1 cellular context compared by ENCODE assay signal in the genomic region with DNA sequence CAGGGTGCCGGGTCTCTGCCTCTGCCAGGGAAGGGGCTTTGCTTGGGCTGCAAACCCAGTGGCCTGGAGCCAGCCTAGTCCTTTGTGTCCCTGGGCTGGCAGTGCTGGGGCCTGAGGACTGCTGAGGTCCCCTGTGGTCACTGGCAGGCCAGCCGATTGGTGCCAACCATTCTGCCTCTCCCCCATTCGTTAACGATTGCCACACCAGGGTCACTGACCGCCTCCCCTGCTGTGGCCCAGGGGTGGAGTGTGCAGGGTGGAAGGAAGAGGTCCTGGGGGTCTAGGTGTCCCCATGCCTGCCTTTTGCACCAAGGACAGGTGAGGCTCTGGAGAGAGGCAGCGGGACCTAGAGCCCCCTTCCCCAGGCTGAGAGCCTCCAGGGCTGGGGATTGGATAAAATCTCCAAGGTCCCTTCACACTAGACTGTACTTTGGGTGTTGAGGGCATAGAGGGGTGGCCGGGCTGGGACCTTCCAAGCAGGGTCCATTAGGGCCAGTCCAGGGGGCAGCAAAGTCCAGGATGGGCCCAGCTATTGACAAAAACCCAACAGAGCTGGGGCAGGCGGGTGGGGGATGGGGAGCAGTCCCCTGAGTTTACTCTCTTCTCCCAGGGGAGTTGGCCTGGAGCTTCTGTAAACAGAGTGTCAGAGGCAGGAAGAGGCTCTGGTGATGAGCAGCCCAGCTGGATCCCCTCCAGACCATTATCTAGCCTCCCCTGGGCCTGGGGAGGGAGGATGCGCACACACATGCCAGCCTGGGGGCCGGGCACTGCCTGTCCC.
TF ChIP-seq lines count a peak whose summit lies in the region.

No MANE protein-coding gene starts in this region.

TF ChIP-seq in HepG2, 621 proteins besides CTCF, POLR2A, EP300 and RAD21 (continued from another document and continues in another):
- TF ChIP-seq NFIB (CRISPR knock-in tag; IDR thresholded peaks at IDR 0.05; ENCODE audit: borderline replicate concordance) (no peak), GABPA (IDR thresholded peaks at IDR 0.05; ENCODE audit: low read depth, low read length) (no peak), GABPA (CRISPR knock-in tag; IDR thresholded peaks at IDR 0.05; ENCODE audit: low read depth) (no peak), ZMYM4 (CRISPR knock-in tag; IDR thresholded peaks at IDR 0.05) (no peak; the same call in 1 of the 2 replicates), ZNF331 (CRISPR knock-in tag; IDR thresholded peaks at IDR 0.05) (peak; percentile 29; the same call in 1 of the 2 replicates), ZBTB7B (CRISPR knock-in tag; IDR thresholded peaks at IDR 0.05) (peak; percentile 92), ZSCAN20 (CRISPR knock-in tag; IDR thresholded peaks at IDR 0.05; ENCODE audit: borderline replicate concordance) (no peak), WIZ (CRISPR knock-in tag; IDR thresholded peaks at IDR 0.05) (no peak), JARID2 (CRISPR knock-in tag; IDR thresholded peaks at IDR 0.05; ENCODE audit: insufficient replicate concordance) (no peak), ZBTB21 (CRISPR knock-in tag; IDR thresholded peaks at IDR 0.05) (no peak), ELK4 (CRISPR knock-in tag; IDR thresholded peaks at IDR 0.05; ENCODE audit: borderline replicate concordance) (no peak), HDAC6 (IDR thresholded peaks at IDR 0.05; ENCODE audit: low read depth, low read length) (no peak), AGO2 (optimal IDR thresholded peaks at IDR 0.05; ENCODE audit: low read depth, low read length) (peak; percentile 40), HNRNPK (IDR thresholded peaks at IDR 0.05; ENCODE audit: low read depth, low read length, poor library complexity, severe bottlenecking) (no peak), ZNF124 (CRISPR knock-in tag; IDR thresholded peaks at IDR 0.05) (0 out of 2 replicates have a peak, but pooled peaks have one; percentile 32), ERF (CRISPR knock-in tag; IDR thresholded peaks at IDR 0.05) (no peak), ETV5 (CRISPR knock-in tag; IDR thresholded peaks at IDR 0.05; ENCODE audit: borderline replicate concordance) (peak; percentile 52; the same call in 1 of the 2 replicates), FIP1L1 (IDR thresholded peaks at IDR 0.05; ENCODE audit: borderline replicate concordance, insufficient read depth, low read depth, low read length) (no peak), SMAD3 (CRISPR knock-in tag; IDR thresholded peaks at IDR 0.05) (no peak), ZBTB10 (CRISPR knock-in tag; IDR thresholded peaks at IDR 0.05; ENCODE audit: borderline replicate concordance) (no peak), NFKBIZ (CRISPR knock-in tag; IDR thresholded peaks at IDR 0.05) (no peak), ZNF44 (CRISPR knock-in tag; IDR thresholded peaks at IDR 0.05) (0 out of 2 replicates have a peak, but pooled peaks have one; percentile 61), MAFG (CRISPR knock-in tag; IDR thresholded peaks at IDR 0.05) (no peak), ZNF816 (CRISPR knock-in tag; IDR thresholded peaks at IDR 0.05; ENCODE audit: borderline replicate concordance) (no peak), FOSL1 (CRISPR knock-in tag; IDR thresholded peaks at IDR 0.05; ENCODE audit: borderline replicate concordance) (no peak), HDAC2 (CRISPR knock-in tag; IDR thresholded peaks at IDR 0.05) (no peak; the same call in 1 of the 2 replicates), TFDP2 (CRISPR knock-in tag; IDR thresholded peaks at IDR 0.05) (no peak), EED (CRISPR knock-in tag; IDR thresholded peaks at IDR 0.05) (no peak), SUZ12 (IDR thresholded peaks at IDR 0.05; ENCODE audit: low read depth, low read length) (no peak), ZNF746 (CRISPR knock-in tag; IDR thresholded peaks at IDR 0.05) (peak; percentile 77; the same call in 1 of the 2 replicates), NFE2 (CRISPR knock-in tag; IDR thresholded peaks at IDR 0.05) (no peak), RCOR2 (CRISPR knock-in tag; IDR thresholded peaks at IDR 0.05) (peak; percentile 55; the same call in 1 of the 2 replicates), ZFP90 (CRISPR knock-in tag; IDR thresholded peaks at IDR 0.05; ENCODE audit: borderline replicate concordance) (peak; percentile 20; the same call in 1 of the 2 replicates), FOXA1 (IDR thresholded peaks at IDR 0.05) (no peak), FOXA1 (CRISPR knock-in tag; IDR thresholded peaks at IDR 0.05) (peak; percentile 88), ZNF75D (CRISPR knock-in tag; IDR thresholded peaks at IDR 0.05; ENCODE audit: borderline replicate concordance) (no peak), ZNF672 (CRISPR knock-in tag; IDR thresholded peaks at IDR 0.05) (no peak), SNRNP70 (IDR thresholded peaks at IDR 0.05; ENCODE audit: low read depth, low read length) (no peak), THAP11 (CRISPR knock-in tag; IDR thresholded peaks at IDR 0.05) (peak; percentile 29; the same call in 1 of the 2 replicates), ZNF431 (CRISPR knock-in tag; IDR thresholded peaks at IDR 0.05; ENCODE audit: borderline replicate concordance, low read depth) (no peak)
- TF ChIP-seq, protein P1, sequence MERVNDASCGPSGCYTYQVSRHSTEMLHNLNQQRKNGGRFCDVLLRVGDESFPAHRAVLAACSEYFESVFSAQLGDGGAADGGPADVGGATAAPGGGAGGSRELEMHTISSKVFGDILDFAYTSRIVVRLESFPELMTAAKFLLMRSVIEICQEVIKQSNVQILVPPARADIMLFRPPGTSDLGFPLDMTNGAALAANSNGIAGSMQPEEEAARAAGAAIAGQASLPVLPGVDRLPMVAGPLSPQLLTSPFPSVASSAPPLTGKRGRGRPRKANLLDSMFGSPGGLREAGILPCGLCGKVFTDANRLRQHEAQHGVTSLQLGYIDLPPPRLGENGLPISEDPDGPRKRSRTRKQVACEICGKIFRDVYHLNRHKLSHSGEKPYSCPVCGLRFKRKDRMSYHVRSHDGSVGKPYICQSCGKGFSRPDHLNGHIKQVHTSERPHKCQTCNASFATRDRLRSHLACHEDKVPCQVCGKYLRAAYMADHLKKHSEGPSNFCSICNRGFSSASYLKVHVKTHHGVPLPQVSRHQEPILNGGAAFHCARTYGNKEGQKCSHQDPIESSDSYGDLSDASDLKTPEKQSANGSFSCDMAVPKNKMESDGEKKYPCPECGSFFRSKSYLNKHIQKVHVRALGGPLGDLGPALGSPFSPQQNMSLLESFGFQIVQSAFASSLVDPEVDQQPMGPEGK (CRISPR knock-in tag; IDR thresholded peaks at IDR 0.05), result peak; percentile 88
- TF ChIP-seq, protein P2, sequence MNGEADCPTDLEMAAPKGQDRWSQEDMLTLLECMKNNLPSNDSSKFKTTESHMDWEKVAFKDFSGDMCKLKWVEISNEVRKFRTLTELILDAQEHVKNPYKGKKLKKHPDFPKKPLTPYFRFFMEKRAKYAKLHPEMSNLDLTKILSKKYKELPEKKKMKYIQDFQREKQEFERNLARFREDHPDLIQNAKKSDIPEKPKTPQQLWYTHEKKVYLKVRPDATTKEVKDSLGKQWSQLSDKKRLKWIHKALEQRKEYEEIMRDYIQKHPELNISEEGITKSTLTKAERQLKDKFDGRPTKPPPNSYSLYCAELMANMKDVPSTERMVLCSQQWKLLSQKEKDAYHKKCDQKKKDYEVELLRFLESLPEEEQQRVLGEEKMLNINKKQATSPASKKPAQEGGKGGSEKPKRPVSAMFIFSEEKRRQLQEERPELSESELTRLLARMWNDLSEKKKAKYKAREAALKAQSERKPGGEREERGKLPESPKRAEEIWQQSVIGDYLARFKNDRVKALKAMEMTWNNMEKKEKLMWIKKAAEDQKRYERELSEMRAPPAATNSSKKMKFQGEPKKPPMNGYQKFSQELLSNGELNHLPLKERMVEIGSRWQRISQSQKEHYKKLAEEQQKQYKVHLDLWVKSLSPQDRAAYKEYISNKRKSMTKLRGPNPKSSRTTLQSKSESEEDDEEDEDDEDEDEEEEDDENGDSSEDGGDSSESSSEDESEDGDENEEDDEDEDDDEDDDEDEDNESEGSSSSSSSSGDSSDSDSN (CRISPR knock-in tag; IDR thresholded peaks at IDR 0.05), result peak; percentile 75
- TF ChIP-seq, protein P3, sequence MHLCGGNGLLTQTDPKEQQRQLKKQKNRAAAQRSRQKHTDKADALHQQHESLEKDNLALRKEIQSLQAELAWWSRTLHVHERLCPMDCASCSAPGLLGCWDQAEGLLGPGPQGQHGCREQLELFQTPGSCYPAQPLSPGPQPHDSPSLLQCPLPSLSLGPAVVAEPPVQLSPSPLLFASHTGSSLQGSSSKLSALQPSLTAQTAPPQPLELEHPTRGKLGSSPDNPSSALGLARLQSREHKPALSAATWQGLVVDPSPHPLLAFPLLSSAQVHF (CRISPR knock-in tag; IDR thresholded peaks at IDR 0.05), result no peak
- TF ChIP-seq, protein P4, sequence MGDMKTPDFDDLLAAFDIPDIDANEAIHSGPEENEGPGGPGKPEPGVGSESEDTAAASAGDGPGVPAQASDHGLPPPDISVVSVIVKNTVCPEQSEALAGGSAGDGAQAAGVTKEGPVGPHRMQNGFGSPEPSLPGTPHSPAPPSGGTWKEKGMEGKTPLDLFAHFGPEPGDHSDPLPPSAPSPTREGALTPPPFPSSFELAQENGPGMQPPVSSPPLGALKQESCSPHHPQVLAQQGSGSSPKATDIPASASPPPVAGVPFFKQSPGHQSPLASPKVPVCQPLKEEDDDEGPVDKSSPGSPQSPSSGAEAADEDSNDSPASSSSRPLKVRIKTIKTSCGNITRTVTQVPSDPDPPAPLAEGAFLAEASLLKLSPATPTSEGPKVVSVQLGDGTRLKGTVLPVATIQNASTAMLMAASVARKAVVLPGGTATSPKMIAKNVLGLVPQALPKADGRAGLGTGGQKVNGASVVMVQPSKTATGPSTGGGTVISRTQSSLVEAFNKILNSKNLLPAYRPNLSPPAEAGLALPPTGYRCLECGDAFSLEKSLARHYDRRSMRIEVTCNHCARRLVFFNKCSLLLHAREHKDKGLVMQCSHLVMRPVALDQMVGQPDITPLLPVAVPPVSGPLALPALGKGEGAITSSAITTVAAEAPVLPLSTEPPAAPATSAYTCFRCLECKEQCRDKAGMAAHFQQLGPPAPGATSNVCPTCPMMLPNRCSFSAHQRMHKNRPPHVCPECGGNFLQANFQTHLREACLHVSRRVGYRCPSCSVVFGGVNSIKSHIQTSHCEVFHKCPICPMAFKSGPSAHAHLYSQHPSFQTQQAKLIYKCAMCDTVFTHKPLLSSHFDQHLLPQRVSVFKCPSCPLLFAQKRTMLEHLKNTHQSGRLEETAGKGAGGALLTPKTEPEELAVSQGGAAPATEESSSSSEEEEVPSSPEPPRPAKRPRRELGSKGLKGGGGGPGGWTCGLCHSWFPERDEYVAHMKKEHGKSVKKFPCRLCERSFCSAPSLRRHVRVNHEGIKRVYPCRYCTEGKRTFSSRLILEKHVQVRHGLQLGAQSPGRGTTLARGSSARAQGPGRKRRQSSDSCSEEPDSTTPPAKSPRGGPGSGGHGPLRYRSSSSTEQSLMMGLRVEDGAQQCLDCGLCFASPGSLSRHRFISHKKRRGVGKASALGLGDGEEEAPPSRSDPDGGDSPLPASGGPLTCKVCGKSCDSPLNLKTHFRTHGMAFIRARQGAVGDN (CRISPR knock-in tag; IDR thresholded peaks at IDR 0.05), result peak; percentile 83
